ENCODE assay signal across 28 cellular contexts in the genomic region with DNA sequence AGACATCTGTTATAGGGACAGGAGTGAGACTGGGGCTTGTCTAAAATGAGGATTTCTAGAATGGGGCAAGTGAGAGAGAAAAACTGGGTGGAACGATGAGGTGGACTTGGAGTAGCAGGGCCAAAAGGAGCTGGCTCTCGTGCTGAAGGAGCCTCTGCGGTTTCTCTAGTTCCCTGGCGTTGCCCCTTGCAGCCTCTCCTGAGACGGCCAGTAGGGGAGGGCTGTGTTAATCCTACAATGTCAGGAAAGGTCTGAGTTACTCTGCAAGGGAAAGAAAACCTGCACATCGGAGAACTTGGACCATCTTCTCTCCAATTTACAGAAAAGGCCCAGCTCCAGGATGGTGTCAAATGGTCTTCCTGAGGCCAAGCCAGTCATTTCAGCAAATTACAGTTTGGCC.
"Had no signal": no experiment of that assay in that cellular context is flagged by ENCODE, and none has a peak within 500 bp of the region (broad histone marks: within the 10 kb centered on the region; RNA-seq: fewer than 3 reads in every experiment).

No MANE protein-coding gene starts in this region.

- DNase-seq: hypothalamus; immature natural killer cell; kidney; left colon; left lung; lower lobe of right lung; mammary epithelial cell; mesenchymal stem cell; naive B cell; ovary; right lobe of liver; stimulated activated CD4-positive, alpha-beta T cell treated with anti-CD3 and anti-CD28 coated beads, Interleukin-1b, Interleukin-23, amount 100 ng/mL, for 48 hours; stimulated activated CD4-positive, alpha-beta T cell treated with anti-CD3 and anti-CD28 coated beads, Interleukin-2, amount 100 ng/mL, for 48 hours; stimulated activated CD4-positive, alpha-beta T cell treated with anti-CD3 and anti-CD28 coated beads, Interleukin-4, amount 100 ng/mL, for 4 hours; stimulated activated CD8-positive, alpha-beta memory T cell treated with anti-CD3 and anti-CD28 coated beads, Interleukin-4, amount 100 ng/mL, for 48 hours; stimulated activated naive B cell treated with anti-CD40 and anti-IgM and Interleukin-4, amounts not matched to agents 10 μg/mL and 1 μg/mL and 100 μg/mL, for 72 hours; stimulated activated naive CD8-positive, alpha-beta T cell treated with anti-CD3 and anti-CD28 coated beads, Interleukin-15, Interleukin-2, amounts not matched to agents 100 U/mL and 50 U/mL, for 24 hours; stomach; testis; thyroid gland; transverse colon; upper lobe of left lung had no signal

- H3K4me3 ChIP-seq: left lung, lower lobe of right lung, ovary, right atrium auricular region, right lobe of liver, smooth muscle cell, stomach, testis, thyroid gland, transverse colon, upper lobe of left lung, vagina had no signal

- H3K4me1 ChIP-seq: left lung, lower lobe of right lung, right atrium auricular region, right lobe of liver, stomach, testis, thyroid gland, transverse colon, upper lobe of left lung, vagina had no signal

- H3K36me3 ChIP-seq: left lung, lower lobe of right lung, ovary, right atrium auricular region, right lobe of liver, stomach, thyroid gland, transverse colon, upper lobe of left lung, vagina had no signal

- H3K27ac ChIP-seq: left lung, lower lobe of right lung, ovary, right atrium auricular region, right lobe of liver, stomach, testis, thyroid gland, transverse colon, upper lobe of left lung, vagina had no signal

- H3K27ac Mint-ChIP-seq: immature natural killer cell; mesothelial cell of epicardium; naive B cell; natural killer cell treated with Interleukin-12 subunit alpha and Interleukin-12 subunit beta and Interleukin-15 and Interleukin-18, amount 100 ng/mL, for 72 hours; progenitor cell of endocrine pancreas; stimulated activated naive B cell treated with anti-CD40 and anti-IgM and Interleukin-4, amounts not matched to agents 10 μg/mL and 1 μg/mL and 100 μg/mL, for 72 hours had no signal

- H3K9me3 ChIP-seq: lower lobe of right lung, ovary, right atrium auricular region, right lobe of liver, testis, thyroid gland, transverse colon, upper lobe of left lung, vagina had no signal

- H3K36me3 Mint-ChIP-seq: immature natural killer cell; naive B cell; natural killer cell treated with Interleukin-12 subunit alpha and Interleukin-12 subunit beta and Interleukin-15 and Interleukin-18, amount 100 ng/mL, for 72 hours; stimulated activated naive B cell treated with anti-CD40 and anti-IgM and Interleukin-4, amounts not matched to agents 10 μg/mL and 1 μg/mL and 100 μg/mL, for 72 hours had no signal

- H3K27me3 ChIP-seq: left lung, ovary, right atrium auricular region, right lobe of liver, stomach, testis, thyroid gland, transverse colon, upper lobe of left lung, vagina had no signal

- H3K27me3 Mint-ChIP-seq: naive B cell; natural killer cell treated with Interleukin-12 subunit alpha and Interleukin-12 subunit beta and Interleukin-15 and Interleukin-18, amount 100 ng/mL, for 72 hours; stimulated activated naive B cell treated with anti-CD40 and anti-IgM and Interleukin-4, amounts not matched to agents 10 μg/mL and 1 μg/mL and 100 μg/mL, for 72 hours had no signal

- H3K4me3 Mint-ChIP-seq: immature natural killer cell; mesothelial cell of epicardium; naive B cell; natural killer cell treated with Interleukin-12 subunit alpha and Interleukin-12 subunit beta and Interleukin-15 and Interleukin-18, amount 100 ng/mL, for 72 hours; stimulated activated naive B cell treated with anti-CD40 and anti-IgM and Interleukin-4, amounts not matched to agents 10 μg/mL and 1 μg/mL and 100 μg/mL, for 72 hours had no signal

- H3K4me2 ChIP-seq: smooth muscle cell had no signal

- ATAC-seq: left colon; left lung; lower lobe of right lung; natural killer cell treated with Interleukin-12 subunit alpha and Interleukin-12 subunit beta and Interleukin-15 and Interleukin-18, amount 100 ng/mL, for 72 hours; right lobe of liver; stimulated activated naive B cell treated with anti-CD40 and anti-IgM and Interleukin-4, amounts not matched to agents 10 μg/mL and 1 μg/mL and 100 μg/mL, for 72 hours; stimulated activated naive CD8-positive, alpha-beta T cell treated with anti-CD3 and anti-CD28 coated beads, Interleukin-15, Interleukin-2, amounts not matched to agents 100 U/mL and 50 U/mL, for 24 hours had no signal

- H3K4me1 Mint-ChIP-seq: immature natural killer cell; mesothelial cell of epicardium; naive B cell; stimulated activated naive B cell treated with anti-CD40 and anti-IgM and Interleukin-4, amounts not matched to agents 10 μg/mL and 1 μg/mL and 100 μg/mL, for 72 hours had no signal
